Comparison of ENCODE assay signal across 1 cellular context in the genomic region with DNA sequence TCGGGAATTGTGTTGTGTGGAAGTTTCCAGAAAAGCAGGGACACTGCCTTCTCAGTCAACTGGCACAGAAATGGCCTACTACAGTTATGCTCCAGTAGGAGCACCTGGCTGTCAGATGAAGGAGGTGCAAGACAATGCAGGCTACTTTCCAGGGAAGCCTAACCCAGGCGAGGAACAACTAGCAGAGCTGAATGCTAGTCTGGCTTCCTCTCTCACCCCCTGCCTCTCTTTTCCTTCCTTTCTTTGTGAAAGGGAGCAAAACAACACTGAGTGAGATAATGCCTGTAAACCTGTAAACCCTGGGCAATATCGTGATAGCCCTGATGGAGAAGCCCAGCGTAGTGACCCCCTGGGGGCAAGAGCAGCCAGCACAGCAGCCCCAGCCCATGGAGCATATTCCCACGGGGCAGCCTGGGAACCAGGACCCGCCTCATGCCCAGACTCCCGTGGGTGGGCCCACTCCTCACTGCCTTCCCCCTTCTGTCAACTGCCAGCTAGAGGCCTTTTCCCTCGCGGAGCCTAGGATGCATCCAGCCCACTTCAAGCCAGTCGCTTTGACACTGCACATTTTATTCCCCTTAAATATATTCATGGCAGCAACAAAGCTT.
TF ChIP-seq lines count a peak whose summit lies in the region.

No MANE protein-coding gene starts in this region.

TF ChIP-seq in WTC11, 78 proteins besides CTCF, POLR2A, EP300 and RAD21 (continued from another document):
- TF ChIP-seq, protein P1, sequence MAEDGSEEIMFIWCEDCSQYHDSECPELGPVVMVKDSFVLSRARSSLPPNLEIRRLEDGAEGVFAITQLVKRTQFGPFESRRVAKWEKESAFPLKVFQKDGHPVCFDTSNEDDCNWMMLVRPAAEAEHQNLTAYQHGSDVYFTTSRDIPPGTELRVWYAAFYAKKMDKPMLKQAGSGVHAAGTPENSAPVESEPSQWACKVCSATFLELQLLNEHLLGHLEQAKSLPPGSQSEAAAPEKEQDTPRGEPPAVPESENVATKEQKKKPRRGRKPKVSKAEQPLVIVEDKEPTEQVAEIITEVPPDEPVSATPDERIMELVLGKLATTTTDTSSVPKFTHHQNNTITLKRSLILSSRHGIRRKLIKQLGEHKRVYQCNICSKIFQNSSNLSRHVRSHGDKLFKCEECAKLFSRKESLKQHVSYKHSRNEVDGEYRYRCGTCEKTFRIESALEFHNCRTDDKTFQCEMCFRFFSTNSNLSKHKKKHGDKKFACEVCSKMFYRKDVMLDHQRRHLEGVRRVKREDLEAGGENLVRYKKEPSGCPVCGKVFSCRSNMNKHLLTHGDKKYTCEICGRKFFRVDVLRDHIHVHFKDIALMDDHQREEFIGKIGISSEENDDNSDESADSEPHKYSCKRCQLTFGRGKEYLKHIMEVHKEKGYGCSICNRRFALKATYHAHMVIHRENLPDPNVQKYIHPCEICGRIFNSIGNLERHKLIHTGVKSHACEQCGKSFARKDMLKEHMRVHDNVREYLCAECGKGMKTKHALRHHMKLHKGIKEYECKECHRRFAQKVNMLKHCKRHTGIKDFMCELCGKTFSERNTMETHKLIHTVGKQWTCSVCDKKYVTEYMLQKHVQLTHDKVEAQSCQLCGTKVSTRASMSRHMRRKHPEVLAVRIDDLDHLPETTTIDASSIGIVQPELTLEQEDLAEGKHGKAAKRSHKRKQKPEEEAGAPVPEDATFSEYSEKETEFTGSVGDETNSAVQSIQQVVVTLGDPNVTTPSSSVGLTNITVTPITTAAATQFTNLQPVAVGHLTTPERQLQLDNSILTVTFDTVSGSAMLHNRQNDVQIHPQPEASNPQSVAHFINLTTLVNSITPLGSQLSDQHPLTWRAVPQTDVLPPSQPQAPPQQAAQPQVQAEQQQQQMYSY (CRISPR knock-in tag; IDR thresholded peaks at IDR 0.05) = no peak
- TF ChIP-seq ZNF138 (CRISPR knock-in tag; conservative IDR thresholded peaks at IDR 0.05) (no peak), ZNF423 (CRISPR knock-in tag; IDR thresholded peaks at IDR 0.05) (no peak), ZBTB21 (CRISPR knock-in tag; IDR thresholded peaks at IDR 0.05; ENCODE audit: borderline replicate concordance) (no peak), MXD4 (CRISPR knock-in tag; IDR thresholded peaks at IDR 0.05; ENCODE audit: borderline replicate concordance) (no peak), NR1H2 (CRISPR knock-in tag; IDR thresholded peaks at IDR 0.05) (no peak), ESRRA (CRISPR knock-in tag; IDR thresholded peaks at IDR 0.05; ENCODE audit: borderline replicate concordance) (no peak), ZNF121 (CRISPR knock-in tag; IDR thresholded peaks at IDR 0.05) (no peak), RELA (CRISPR knock-in tag; IDR thresholded peaks at IDR 0.05; ENCODE audit: borderline replicate concordance) (no peak), EMX1 (CRISPR knock-in tag; IDR thresholded peaks at IDR 0.05) (no peak)
- TF ChIP-seq, protein P2, sequence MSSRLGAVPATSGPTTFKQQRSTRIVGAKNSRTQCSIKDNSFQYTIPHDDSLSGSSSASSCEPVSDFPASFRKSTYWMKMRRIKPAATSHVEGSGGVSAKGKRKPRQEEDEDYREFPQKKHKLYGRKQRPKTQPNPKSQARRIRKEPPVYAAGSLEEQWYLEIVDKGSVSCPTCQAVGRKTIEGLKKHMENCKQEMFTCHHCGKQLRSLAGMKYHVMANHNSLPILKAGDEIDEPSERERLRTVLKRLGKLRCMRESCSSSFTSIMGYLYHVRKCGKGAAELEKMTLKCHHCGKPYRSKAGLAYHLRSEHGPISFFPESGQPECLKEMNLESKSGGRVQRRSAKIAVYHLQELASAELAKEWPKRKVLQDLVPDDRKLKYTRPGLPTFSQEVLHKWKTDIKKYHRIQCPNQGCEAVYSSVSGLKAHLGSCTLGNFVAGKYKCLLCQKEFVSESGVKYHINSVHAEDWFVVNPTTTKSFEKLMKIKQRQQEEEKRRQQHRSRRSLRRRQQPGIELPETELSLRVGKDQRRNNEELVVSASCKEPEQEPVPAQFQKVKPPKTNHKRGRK (CRISPR knock-in tag; IDR thresholded peaks at IDR 0.05; ENCODE audit: borderline replicate concordance) = no peak
- TF ChIP-seq, protein P3, sequence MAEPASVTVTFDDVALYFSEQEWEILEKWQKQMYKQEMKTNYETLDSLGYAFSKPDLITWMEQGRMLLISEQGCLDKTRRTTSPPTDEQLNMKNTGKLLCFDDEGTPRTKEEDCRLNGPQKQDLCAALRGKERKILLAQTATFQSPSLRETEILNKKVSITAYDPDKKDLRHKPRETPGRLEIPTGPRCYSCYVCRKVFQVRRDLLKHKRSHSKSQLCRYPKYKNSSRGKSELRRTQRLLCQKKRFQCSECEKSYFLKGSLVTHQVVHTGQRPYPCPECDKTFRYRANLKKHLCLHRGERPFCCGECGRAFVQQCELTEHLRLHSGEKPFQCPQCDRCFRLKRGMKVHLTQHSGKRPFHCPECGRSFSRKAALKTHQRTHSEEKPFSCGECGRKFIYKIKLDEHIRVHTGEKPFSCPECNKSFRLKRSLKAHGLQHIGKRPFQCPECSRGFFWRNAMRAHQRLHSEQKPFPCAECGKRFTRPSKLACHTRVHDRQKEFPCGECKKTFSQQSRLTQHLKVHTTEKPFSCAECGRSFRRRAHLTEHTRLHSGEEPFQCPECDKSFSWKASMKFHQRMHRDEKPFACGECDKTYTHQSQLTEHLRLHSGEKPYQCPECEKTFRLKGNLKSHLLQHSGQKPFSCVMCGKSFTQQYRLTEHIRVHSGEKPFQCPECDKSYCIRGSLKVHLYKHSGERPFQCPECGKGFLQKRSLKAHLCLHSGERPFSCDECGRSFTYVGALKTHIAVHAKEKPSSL (CRISPR knock-in tag; conservative IDR thresholded peaks at IDR 0.05) = no peak
- TF ChIP-seq, protein P4, sequence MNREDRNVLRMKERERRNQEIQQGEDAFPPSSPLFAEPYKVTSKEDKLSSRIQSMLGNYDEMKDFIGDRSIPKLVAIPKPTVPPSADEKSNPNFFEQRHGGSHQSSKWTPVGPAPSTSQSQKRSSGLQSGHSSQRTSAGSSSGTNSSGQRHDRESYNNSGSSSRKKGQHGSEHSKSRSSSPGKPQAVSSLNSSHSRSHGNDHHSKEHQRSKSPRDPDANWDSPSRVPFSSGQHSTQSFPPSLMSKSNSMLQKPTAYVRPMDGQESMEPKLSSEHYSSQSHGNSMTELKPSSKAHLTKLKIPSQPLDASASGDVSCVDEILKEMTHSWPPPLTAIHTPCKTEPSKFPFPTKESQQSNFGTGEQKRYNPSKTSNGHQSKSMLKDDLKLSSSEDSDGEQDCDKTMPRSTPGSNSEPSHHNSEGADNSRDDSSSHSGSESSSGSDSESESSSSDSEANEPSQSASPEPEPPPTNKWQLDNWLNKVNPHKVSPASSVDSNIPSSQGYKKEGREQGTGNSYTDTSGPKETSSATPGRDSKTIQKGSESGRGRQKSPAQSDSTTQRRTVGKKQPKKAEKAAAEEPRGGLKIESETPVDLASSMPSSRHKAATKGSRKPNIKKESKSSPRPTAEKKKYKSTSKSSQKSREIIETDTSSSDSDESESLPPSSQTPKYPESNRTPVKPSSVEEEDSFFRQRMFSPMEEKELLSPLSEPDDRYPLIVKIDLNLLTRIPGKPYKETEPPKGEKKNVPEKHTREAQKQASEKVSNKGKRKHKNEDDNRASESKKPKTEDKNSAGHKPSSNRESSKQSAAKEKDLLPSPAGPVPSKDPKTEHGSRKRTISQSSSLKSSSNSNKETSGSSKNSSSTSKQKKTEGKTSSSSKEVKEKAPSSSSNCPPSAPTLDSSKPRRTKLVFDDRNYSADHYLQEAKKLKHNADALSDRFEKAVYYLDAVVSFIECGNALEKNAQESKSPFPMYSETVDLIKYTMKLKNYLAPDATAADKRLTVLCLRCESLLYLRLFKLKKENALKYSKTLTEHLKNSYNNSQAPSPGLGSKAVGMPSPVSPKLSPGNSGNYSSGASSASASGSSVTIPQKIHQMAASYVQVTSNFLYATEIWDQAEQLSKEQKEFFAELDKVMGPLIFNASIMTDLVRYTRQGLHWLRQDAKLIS (CRISPR knock-in tag; IDR thresholded peaks at IDR 0.05; ENCODE audit: borderline replicate concordance) = no peak
